In the genomic region with DNA sequence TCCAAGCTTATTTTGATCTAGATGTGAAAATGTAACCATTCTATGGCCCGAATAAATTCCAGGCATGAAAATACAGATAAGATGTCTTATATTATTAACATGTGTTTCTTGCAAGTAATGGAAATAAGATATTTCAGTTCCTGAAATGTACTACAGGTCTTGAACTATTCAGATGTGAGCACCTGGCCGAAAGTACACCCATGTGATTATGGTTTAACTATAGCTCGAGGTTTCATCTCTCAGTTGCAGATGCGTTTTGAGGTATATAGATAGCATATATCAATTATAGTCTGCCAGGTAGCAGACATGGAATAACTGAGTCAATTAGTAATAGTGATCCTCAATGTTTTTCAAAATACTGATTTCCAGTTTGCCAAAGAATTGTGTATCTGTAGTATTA, we compare ENCODE assay signal across 1 cellular context.
TF ChIP-seq lines count a peak whose summit lies in the region.

No MANE protein-coding gene starts in this region.

TF ChIP-seq in GM12878, 131 proteins besides CTCF, POLR2A, EP300 and RAD21 (continued from another document and continues in another):
- TF ChIP-seq ETV6 (conservative IDR thresholded peaks at IDR 0.05 in 1 of 2, IDR thresholded peaks at IDR 0.05 in 1 of 2; ENCODE audit: borderline replicate concordance in 1 of 2, low read depth in 1 of 2) (peak in 1 of 2 experiments; percentile 71; a peak in 2 of 4 replicates), BACH1 (IDR thresholded peaks at IDR 0.05; ENCODE audit: borderline replicate concordance) (peak; percentile 81; the same call in 1 of the 2 replicates), TCF12 (IDR thresholded peaks at IDR 0.05; ENCODE audit: low read depth, low read length) (peak; percentile 93), NFIC (IDR thresholded peaks at IDR 0.05; ENCODE audit: low read depth, low read length) (peak; percentile 97), ATF7 (IDR thresholded peaks at IDR 0.05; ENCODE audit: low read depth) (peak; percentile 92), ZNF384 (IDR thresholded peaks at IDR 0.05; ENCODE audit: borderline replicate concordance, low read depth, low read length) (peak; percentile 10; the same call in 1 of the 2 replicates), PAX8 (IDR thresholded peaks at IDR 0.05) (no peak), PKNOX1 (IDR thresholded peaks at IDR 0.05) (peak; percentile 30; the same call in 1 of the 2 replicates), ATF2 (IDR thresholded peaks at IDR 0.05; ENCODE audit: low read length) (peak; percentile 85), JUND (IDR thresholded peaks at IDR 0.05; ENCODE audit: low read depth, low read length) (peak; percentile 40; the same call in 1 of the 2 replicates), E2F8 (IDR thresholded peaks at IDR 0.05; ENCODE audit: low read depth, partially characterized antibody) (no peak), SP1 (IDR thresholded peaks at IDR 0.05; ENCODE audit: low read depth, low read length) (no peak), TBL1XR1 (IDR thresholded peaks at IDR 0.05; ENCODE audit: low read depth, low read length) (peak; percentile 90; the same call in 1 of the 2 replicates), IRF4 (IDR thresholded peaks at IDR 0.05; ENCODE audit: low read depth, low read length) (peak; percentile 55; the same call in 1 of the 2 replicates), NR2F1 (conservative IDR thresholded peaks at IDR 0.05) (peak; percentile 89), MEF2A (IDR thresholded peaks at IDR 0.05; ENCODE audit: insufficient read depth, low read depth, low read length) (peak; percentile 84), POLR2AphosphoS2 (IDR thresholded peaks at IDR 0.05; ENCODE audit: low read depth, low read length) (no peak), CBFB (IDR thresholded peaks at IDR 0.05; ENCODE audit: low read depth) (peak; percentile 50; the same call in 1 of the 2 replicates), NBN (IDR thresholded peaks at IDR 0.05) (peak; percentile 56; the same call in 1 of the 2 replicates), CREM (IDR thresholded peaks at IDR 0.05; ENCODE audit: low read depth) (peak; percentile 89), BMI1 (IDR thresholded peaks at IDR 0.05; ENCODE audit: borderline replicate concordance) (peak; percentile 56; the same call in 1 of the 2 replicates), ZBED1 (IDR thresholded peaks at IDR 0.05; ENCODE audit: borderline replicate concordance) (peak; percentile 80; the same call in 1 of the 2 replicates), BCL11A (IDR thresholded peaks at IDR 0.05; ENCODE audit: low read depth, low read length) (peak; percentile 85), TCF7 (IDR thresholded peaks at IDR 0.05; ENCODE audit: borderline replicate concordance) (no peak), USF2 (IDR thresholded peaks at IDR 0.05; ENCODE audit: borderline replicate concordance, low read depth, low read length) (peak; percentile 23; the same call in 1 of the 2 replicates), RAD51 (IDR thresholded peaks at IDR 0.05) (peak; percentile 90)
- TF ChIP-seq, protein P1, sequence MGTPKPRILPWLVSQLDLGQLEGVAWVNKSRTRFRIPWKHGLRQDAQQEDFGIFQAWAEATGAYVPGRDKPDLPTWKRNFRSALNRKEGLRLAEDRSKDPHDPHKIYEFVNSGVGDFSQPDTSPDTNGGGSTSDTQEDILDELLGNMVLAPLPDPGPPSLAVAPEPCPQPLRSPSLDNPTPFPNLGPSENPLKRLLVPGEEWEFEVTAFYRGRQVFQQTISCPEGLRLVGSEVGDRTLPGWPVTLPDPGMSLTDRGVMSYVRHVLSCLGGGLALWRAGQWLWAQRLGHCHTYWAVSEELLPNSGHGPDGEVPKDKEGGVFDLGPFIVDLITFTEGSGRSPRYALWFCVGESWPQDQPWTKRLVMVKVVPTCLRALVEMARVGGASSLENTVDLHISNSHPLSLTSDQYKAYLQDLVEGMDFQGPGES (IDR thresholded peaks at IDR 0.05): no peak
- TF ChIP-seq, protein P2, sequence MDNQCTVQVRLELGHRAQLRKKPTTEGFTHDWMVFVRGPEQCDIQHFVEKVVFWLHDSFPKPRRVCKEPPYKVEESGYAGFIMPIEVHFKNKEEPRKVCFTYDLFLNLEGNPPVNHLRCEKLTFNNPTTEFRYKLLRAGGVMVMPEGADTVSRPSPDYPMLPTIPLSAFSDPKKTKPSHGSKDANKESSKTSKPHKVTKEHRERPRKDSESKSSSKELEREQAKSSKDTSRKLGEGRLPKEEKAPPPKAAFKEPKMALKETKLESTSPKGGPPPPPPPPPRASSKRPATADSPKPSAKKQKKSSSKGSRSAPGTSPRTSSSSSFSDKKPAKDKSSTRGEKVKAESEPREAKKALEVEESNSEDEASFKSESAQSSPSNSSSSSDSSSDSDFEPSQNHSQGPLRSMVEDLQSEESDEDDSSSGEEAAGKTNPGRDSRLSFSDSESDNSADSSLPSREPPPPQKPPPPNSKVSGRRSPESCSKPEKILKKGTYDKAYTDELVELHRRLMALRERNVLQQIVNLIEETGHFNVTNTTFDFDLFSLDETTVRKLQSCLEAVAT (IDR thresholded peaks at IDR 0.05): peak; percentile 48; the same call in 1 of the 2 replicates
- TF ChIP-seq, protein P3, sequence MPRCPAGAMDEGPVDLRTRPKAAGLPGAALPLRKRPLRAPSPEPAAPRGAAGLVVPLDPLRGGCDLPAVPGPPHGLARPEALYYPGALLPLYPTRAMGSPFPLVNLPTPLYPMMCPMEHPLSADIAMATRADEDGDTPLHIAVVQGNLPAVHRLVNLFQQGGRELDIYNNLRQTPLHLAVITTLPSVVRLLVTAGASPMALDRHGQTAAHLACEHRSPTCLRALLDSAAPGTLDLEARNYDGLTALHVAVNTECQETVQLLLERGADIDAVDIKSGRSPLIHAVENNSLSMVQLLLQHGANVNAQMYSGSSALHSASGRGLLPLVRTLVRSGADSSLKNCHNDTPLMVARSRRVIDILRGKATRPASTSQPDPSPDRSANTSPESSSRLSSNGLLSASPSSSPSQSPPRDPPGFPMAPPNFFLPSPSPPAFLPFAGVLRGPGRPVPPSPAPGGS (IDR thresholded peaks at IDR 0.05; ENCODE audit: borderline replicate concordance, insufficient read depth, low read depth, low read length, poor library complexity, severe bottlenecking): peak; percentile 16
- TF ChIP-seq, protein P4, sequence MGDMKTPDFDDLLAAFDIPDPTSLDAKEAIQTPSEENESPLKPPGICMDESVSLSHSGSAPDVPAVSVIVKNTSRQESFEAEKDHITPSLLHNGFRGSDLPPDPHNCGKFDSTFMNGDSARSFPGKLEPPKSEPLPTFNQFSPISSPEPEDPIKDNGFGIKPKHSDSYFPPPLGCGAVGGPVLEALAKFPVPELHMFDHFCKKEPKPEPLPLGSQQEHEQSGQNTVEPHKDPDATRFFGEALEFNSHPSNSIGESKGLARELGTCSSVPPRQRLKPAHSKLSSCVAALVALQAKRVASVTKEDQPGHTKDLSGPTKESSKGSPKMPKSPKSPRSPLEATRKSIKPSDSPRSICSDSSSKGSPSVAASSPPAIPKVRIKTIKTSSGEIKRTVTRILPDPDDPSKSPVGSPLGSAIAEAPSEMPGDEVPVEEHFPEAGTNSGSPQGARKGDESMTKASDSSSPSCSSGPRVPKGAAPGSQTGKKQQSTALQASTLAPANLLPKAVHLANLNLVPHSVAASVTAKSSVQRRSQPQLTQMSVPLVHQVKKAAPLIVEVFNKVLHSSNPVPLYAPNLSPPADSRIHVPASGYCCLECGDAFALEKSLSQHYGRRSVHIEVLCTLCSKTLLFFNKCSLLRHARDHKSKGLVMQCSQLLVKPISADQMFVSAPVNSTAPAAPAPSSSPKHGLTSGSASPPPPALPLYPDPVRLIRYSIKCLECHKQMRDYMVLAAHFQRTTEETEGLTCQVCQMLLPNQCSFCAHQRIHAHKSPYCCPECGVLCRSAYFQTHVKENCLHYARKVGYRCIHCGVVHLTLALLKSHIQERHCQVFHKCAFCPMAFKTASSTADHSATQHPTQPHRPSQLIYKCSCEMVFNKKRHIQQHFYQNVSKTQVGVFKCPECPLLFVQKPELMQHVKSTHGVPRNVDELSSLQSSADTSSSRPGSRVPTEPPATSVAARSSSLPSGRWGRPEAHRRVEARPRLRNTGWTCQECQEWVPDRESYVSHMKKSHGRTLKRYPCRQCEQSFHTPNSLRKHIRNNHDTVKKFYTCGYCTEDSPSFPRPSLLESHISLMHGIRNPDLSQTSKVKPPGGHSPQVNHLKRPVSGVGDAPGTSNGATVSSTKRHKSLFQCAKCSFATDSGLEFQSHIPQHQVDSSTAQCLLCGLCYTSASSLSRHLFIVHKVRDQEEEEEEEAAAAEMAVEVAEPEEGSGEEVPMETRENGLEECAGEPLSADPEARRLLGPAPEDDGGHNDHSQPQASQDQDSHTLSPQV (IDR thresholded peaks at IDR 0.05): no peak; the same call in 1 of the 2 replicates
- TF ChIP-seq, protein P5, sequence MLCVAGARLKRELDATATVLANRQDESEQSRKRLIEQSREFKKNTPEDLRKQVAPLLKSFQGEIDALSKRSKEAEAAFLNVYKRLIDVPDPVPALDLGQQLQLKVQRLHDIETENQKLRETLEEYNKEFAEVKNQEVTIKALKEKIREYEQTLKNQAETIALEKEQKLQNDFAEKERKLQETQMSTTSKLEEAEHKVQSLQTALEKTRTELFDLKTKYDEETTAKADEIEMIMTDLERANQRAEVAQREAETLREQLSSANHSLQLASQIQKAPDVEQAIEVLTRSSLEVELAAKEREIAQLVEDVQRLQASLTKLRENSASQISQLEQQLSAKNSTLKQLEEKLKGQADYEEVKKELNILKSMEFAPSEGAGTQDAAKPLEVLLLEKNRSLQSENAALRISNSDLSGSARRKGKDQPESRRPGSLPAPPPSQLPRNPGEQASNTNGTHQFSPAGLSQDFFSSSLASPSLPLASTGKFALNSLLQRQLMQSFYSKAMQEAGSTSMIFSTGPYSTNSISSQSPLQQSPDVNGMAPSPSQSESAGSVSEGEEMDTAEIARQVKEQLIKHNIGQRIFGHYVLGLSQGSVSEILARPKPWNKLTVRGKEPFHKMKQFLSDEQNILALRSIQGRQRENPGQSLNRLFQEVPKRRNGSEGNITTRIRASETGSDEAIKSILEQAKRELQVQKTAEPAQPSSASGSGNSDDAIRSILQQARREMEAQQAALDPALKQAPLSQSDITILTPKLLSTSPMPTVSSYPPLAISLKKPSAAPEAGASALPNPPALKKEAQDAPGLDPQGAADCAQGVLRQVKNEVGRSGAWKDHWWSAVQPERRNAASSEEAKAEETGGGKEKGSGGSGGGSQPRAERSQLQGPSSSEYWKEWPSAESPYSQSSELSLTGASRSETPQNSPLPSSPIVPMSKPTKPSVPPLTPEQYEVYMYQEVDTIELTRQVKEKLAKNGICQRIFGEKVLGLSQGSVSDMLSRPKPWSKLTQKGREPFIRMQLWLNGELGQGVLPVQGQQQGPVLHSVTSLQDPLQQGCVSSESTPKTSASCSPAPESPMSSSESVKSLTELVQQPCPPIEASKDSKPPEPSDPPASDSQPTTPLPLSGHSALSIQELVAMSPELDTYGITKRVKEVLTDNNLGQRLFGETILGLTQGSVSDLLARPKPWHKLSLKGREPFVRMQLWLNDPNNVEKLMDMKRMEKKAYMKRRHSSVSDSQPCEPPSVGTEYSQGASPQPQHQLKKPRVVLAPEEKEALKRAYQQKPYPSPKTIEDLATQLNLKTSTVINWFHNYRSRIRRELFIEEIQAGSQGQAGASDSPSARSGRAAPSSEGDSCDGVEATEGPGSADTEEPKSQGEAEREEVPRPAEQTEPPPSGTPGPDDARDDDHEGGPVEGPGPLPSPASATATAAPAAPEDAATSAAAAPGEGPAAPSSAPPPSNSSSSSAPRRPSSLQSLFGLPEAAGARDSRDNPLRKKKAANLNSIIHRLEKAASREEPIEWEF (IDR thresholded peaks at IDR 0.05; ENCODE audit: insufficient replicate concordance, low read depth, low read length): peak; percentile 81
